34 cellular contexts compared by ENCODE assay signal in the genomic region with DNA sequence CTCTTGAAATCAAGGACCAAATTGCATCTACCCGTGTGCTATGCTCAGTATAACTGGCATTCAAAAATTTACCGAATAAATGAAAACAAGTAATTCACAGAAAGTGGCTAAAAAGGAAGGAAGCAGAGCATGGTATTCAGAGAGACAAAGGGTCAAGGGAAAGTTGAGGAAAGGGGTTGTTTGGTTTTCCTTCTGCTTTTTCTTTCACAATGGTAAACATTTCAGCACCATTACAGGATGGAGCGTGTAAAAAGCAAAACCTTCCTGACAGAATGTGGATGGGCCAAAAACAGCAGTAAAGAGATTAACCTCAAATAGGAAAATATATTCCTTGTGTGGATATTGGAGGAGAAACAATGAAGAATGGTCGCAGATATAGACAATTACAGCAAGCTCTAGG. TPM values are rescaled to one million over a fixed set of nuclear protein-coding genes. Genes with fewer than 3 reads are reported as not detected.
DNase-seq lines count a peak whose midpoint lies in the region; ATAC-seq, FAIRE-seq and TF ChIP-seq lines count a peak whose summit lies in the region.
"Had no signal": no experiment of that assay in that cellular context is flagged by ENCODE, and none has a peak within 500 bp of the region (broad histone marks: within the 10 kb centered on the region; RNA-seq: fewer than 3 reads in every experiment).

No MANE protein-coding gene starts in this region.

- H3K9me3 ChIP-seq in endothelial cell of umbilical vein (replicated peaks; ENCODE audit: control insufficient read depth, insufficient read depth, low read length): no peaks in the 10 kb centered on the region
- H3K9me3 ChIP-seq: esophagus muscularis mucosa, heart left ventricle, neutrophil, sigmoid colon, stomach, uterus had no signal

- no peak overlapping the region for H3K27ac Mint-ChIP-seq in progenitor cell of endocrine pancreas
- H3K27ac Mint-ChIP-seq: activated T-cell treated with anti-CD3 and anti-CD28 coated beads, Interleukin-2, amount 50 U/mL, for 72 hours; B cell; CD8-positive, alpha-beta T cell; effector memory CD8-positive, alpha-beta T cell had no signal

- dilution Hi-C loops in endothelial cell of umbilical vein (cut with MboI; ENCODE audit: extremely low pct_ligation_motif_present, low sequenced_read_pairs): no loop called here

- H3K36me3 Mint-ChIP-seq in progenitor cell of endocrine pancreas (ENCODE audit: insufficient read depth): no peaks in the 10 kb centered on the region
- H3K36me3 Mint-ChIP-seq: CD8-positive, alpha-beta T cell; naive B cell had no signal

- no peak overlapping the region for H3K27ac ChIP-seq in endothelial cell of umbilical vein (ENCODE audit: insufficient read depth, low read depth, low read length)
- H3K27ac ChIP-seq: esophagus muscularis mucosa, heart left ventricle, neutrophil, sigmoid colon, stomach, uterus had no signal

- intact Hi-C loops in endothelial cell of umbilical vein (cut with micrococcal nuclease) (no loop called here), lower leg skin (cut with DNase I; ENCODE audit: low total_unique reads) (no loop called here)

- peak; percentile 14 for DNase-seq in GF-D8 (lab: John Stamatoyannopoulos, UW)
- peak; percentile 81 for DNase-seq in endothelial cell of umbilical vein (ENCODE audit: low read depth, low spot score)
- no peak for DNase-seq in GM19240 (ENCODE audit: insufficient read length, low spot score)
- no peak for DNase-seq in lower leg skin (ENCODE audit: low spot score in 2 of 2)
- DNase-seq in progenitor cell of endocrine pancreas (ENCODE audit: low spot score, unreplicated experiment): no peak
- DNase-seq: activated CD4-positive, alpha-beta T cell treated with anti-CD3 and anti-CD28 coated beads, Interleukin-2, amount 50 U/mL, for 48 hours; activated CD4-positive, CD25-positive, alpha-beta regulatory T cell treated with anti-CD3 and anti-CD28 coated beads, Interleukin-2, amount 50 U/mL, for 72 hours; activated naive CD4-positive, alpha-beta T cell treated with Interleukin-2 at 50 U/mL for 16 hours; activated T-cell treated with anti-CD3 and anti-CD28 coated beads, Interleukin-2, amount 50 U/mL, for 72 hours; caudate nucleus; CD8-positive, alpha-beta T cell; cortex of kidney; DMS 273 treated with DMSO at 0.1 percent for 48 hours; effector memory CD8-positive, alpha-beta T cell; foreskin melanocyte; H7; heart left ventricle; midbrain; naive B cell; NCI-H1417; NCI-H2029 treated with DMSO at 0.1 percent for 48 hours; NCI-H526; sigmoid colon; stimulated activated CD4-positive, alpha-beta T cell treated with anti-CD3 and anti-CD28 coated beads, Interleukin-4, amount 100 ng/mL, for 1 hour; stomach; T-helper 2 cell; uterus had no signal

- peak overlapping the region in 1 of 3 experiments; percentile 45 for H3K4me3 ChIP-seq in endothelial cell of umbilical vein (replicated peaks in 1 of 3; ENCODE audit: insufficient read depth in 1 of 3, low read depth in 1 of 3, low read length in 3 of 3)
- no peak overlapping the region for H3K4me3 ChIP-seq in lower leg skin (ENCODE audit: low read depth, poor library complexity, severe bottlenecking)
- H3K4me3 ChIP-seq: esophagus muscularis mucosa, heart left ventricle, sigmoid colon, stomach, uterus had no signal

- no peak for FAIRE-seq in endothelial cell of umbilical vein (lab: Jason Lieb, UNC)

- H3K36me3 ChIP-seq in endothelial cell of umbilical vein (ENCODE audit: control insufficient read depth in 2 of 2, extremely low read depth in 1 of 2, insufficient read depth in 2 of 2, low read length in 2 of 2): no peaks in the 10 kb centered on the region
- H3K36me3 ChIP-seq: esophagus muscularis mucosa, heart left ventricle, neutrophil, sigmoid colon, stomach, uterus had no signal

- POLR2A ChIA-PET in endothelial cell of umbilical vein (lab: Charles Lee): no interaction called here

- H3K9ac ChIP-seq in endothelial cell of umbilical vein (replicated peaks; ENCODE audit: extremely low read depth, insufficient read depth, low read length): no peak overlapping the region

- H3K4me2 ChIP-seq in endothelial cell of umbilical vein (ENCODE audit: insufficient read depth, low read length): peak overlapping the region; percentile 75

- H3K27me3 Mint-ChIP-seq in progenitor cell of endocrine pancreas: no peaks in the 10 kb centered on the region
- H3K27me3 Mint-ChIP-seq: B cell; effector memory CD8-positive, alpha-beta T cell; naive B cell had no signal

- TF ChIP-seq CTCF in endothelial cell of umbilical vein (IDR thresholded peaks at IDR 0.05; ENCODE audit: extremely low read depth in 1 of 2, insufficient read depth in 1 of 2, low read depth in 1 of 2, low read length in 2 of 2) (no peak), lower leg skin (IDR thresholded peaks at IDR 0.05) (no peak), progenitor cell of endocrine pancreas (IDR thresholded peaks at IDR 0.05; ENCODE audit: unreplicated experiment) (no peak)

- peaks cover 2% of the 10 kb centered on the region for H3K9me1 ChIP-seq in endothelial cell of umbilical vein (replicated peaks; ENCODE audit: control insufficient read depth, extremely low read depth, insufficient read depth, low read length)

- H3K4me1 Mint-ChIP-seq in progenitor cell of endocrine pancreas (ENCODE audit: low read depth): peaks cover 9% of the 10 kb centered on the region

- WGBS in lower leg skin, 2 donors: 82 to 86% methylated on average over 4 of the region's 4 CpGs

- CTCF ChIA-PET in endothelial cell of umbilical vein (lab: Charles Lee): interaction anchor here (0.8 kb wide), 1 partner anchor 9 kb away, joined by 4 read pairs; no protein-coding TSS in a partner anchor

- no TSS peak for BruUV-seq in endothelial cell of umbilical vein (replicated peaks; lab: Mats Ljungman, UMichigan)

- peak; percentile 49 for ATAC-seq in GM21390 (IDR thresholded peaks at IDR 0.05; ENCODE audit: unreplicated experiment)
- peak; percentile 48 for ATAC-seq in HG03460 (IDR thresholded peaks at IDR 0.05; ENCODE audit: unreplicated experiment)
- no peak for ATAC-seq in GM21528 (IDR thresholded peaks at IDR 0.05; ENCODE audit: low FRiP score, unreplicated experiment)
- ATAC-seq: activated T-cell treated with anti-CD3 and anti-CD28 coated beads, Interleukin-2, amount 50 U/mL, for 72 hours; CD8-positive, alpha-beta T cell; effector memory CD8-positive, alpha-beta T cell; heart left ventricle; Right ventricle myocardium inferior had no signal

- no peaks in the 10 kb centered on the region for H4K20me1 ChIP-seq in endothelial cell of umbilical vein (replicated peaks; ENCODE audit: control insufficient read depth, extremely low read depth, insufficient read depth, low read length)

- peaks cover 97% of the 10 kb centered on the region for H3K79me2 ChIP-seq in endothelial cell of umbilical vein (ENCODE audit: control insufficient read depth, insufficient read depth, low read length)

- TF ChIP-seq POLR2A in endothelial cell of umbilical vein (IDR thresholded peaks at IDR 0.05; ENCODE audit: low read depth, low read length): no peak
- TF ChIP-seq POLR2A in lower leg skin (IDR thresholded peaks at IDR 0.05): no peak

- no peak overlapping the region for H3K4me3 Mint-ChIP-seq in progenitor cell of endocrine pancreas (ENCODE audit: low read depth)
- H3K4me3 Mint-ChIP-seq: activated T-cell treated with anti-CD3 and anti-CD28 coated beads, Interleukin-2, amount 50 U/mL, for 72 hours; B cell; CD8-positive, alpha-beta T cell; effector memory CD8-positive, alpha-beta T cell; naive B cell had no signal

- peaks cover 24% of the 10 kb centered on the region for H3K4me1 ChIP-seq in endothelial cell of umbilical vein (ENCODE audit: control insufficient read depth, extremely low read depth, insufficient read depth, low read length)
- H3K4me1 ChIP-seq: esophagus muscularis mucosa, sigmoid colon, stomach, uterus had no signal

- no peaks in the 10 kb centered on the region for H3K9me3 Mint-ChIP-seq in progenitor cell of endocrine pancreas (ENCODE audit: low read depth)
- H3K9me3 Mint-ChIP-seq: CD8-positive, alpha-beta T cell; effector memory CD8-positive, alpha-beta T cell had no signal

- peak overlapping the region; percentile 44 for H2AFZ ChIP-seq in endothelial cell of umbilical vein (ENCODE audit: low read depth, low read length)

- H3K27me3 ChIP-seq in endothelial cell of umbilical vein (ENCODE audit: control insufficient read depth in 2 of 2, insufficient read depth in 2 of 2, low read length in 2 of 2): no peaks in the 10 kb centered on the region
- H3K27me3 ChIP-seq: esophagus muscularis mucosa, heart left ventricle, neutrophil, sigmoid colon, stomach, uterus had no signal

TF ChIP-seq in endothelial cell of umbilical vein, 7 proteins besides CTCF, POLR2A, EP300 and RAD21:
- TF ChIP-seq EZH2 (IDR thresholded peaks at IDR 0.05; ENCODE audit: borderline replicate concordance, low read depth, low read length, severe bottlenecking) (no peak), GATA2 (IDR thresholded peaks at IDR 0.05; ENCODE audit: insufficient read depth, insufficient read length, low read depth, low read length) (no peak), JUN (IDR thresholded peaks at IDR 0.05; ENCODE audit: borderline replicate concordance, insufficient read depth, insufficient read length, low read depth) (no peak), POLR2AphosphoS5 (IDR thresholded peaks at IDR 0.05; ENCODE audit: insufficient read depth, low read depth, low read length) (no peak), FOS (IDR thresholded peaks at IDR 0.05; ENCODE audit: borderline replicate concordance, insufficient read depth, low read length) (no peak), MYC (IDR thresholded peaks at IDR 0.05; ENCODE audit: low read depth, low read length) (no peak)
- TF ChIP-seq, protein P1, sequence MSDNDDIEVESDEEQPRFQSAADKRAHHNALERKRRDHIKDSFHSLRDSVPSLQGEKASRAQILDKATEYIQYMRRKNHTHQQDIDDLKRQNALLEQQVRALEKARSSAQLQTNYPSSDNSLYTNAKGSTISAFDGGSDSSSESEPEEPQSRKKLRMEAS (IDR thresholded peaks at IDR 0.05; ENCODE audit: insufficient read depth, insufficient read length): no peak

RNA-seq across cellular contexts. Expression of a gene that starts 14.8 kb away (rescaled TPM):
- 40.9 and 44.0 TPM in 2 replicates for total RNA-seq in endothelial cell of umbilical vein
- polyA plus RNA-seq in endothelial cell of umbilical vein: 9.4 and 9.9 TPM in 2 replicates
- 12.5 and 12.8 TPM in 2 replicates for polyA plus RNA-seq in endothelial cell of umbilical vein (2011; cell fraction: cytosol; rRNA removed)
- polyA plus RNA-seq in endothelial cell of umbilical vein (2011; cell fraction: nucleus; rRNA removed): 15.9 and 19.4 TPM in 2 replicates
- 20.5 and 30.4 TPM in 2 replicates for polyA plus RNA-seq in endothelial cell of umbilical vein (2012)
- polyA minus RNA-seq in endothelial cell of umbilical vein: 18.0 and 19.8 TPM in 2 replicates
- polyA minus RNA-seq in endothelial cell of umbilical vein (2011; cell fraction: cytosol; rRNA and poly(A)+ RNA removed): 22.8 TPM
- 75.7 and 105 TPM in 2 replicates for polyA minus RNA-seq in endothelial cell of umbilical vein (2011; cell fraction: nucleus; rRNA and poly(A)+ RNA removed)
- total RNA-seq in lower leg skin: 1 to 10 TPM in 3 of 4 donors, under 1 TPM in 1; 0.27 to 3.9 (median 2.1) TPM
- total RNA-seq in progenitor cell of endocrine pancreas: 11.4 and 14.0 TPM in 2 replicates

Comparison
In these comparisons a context has a peak if more than half of its experiments do, and no peak if none do; other contexts are left out.
1. DNase-seq: peak in GF-D8 (single experiment) and endothelial cell of umbilical vein (single experiment); none in GM19240 (single experiment), lower leg skin (0 of 2) and progenitor cell of endocrine pancreas (single experiment).